Comparison of ENCODE assay signal across 21 cellular contexts in the genomic region with DNA sequence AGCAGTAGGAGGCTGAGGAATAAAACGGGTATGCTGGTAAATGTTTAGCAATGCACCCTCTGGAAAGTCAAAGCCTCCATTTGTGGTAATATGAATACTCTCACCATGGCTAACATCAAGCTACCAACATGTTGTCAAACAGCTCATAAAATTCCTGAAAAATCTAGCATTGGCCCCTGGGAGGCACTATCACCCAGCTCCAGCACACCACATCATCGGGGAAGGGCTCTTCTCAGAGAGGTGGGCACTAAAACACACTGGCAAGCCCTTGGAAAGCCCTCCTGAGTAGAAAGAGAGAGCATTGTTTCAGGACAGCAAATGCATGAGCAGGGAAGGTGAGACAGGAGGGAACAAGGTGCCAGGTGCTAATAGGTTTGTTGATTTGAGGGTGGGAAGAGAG. TPM values are rescaled to one million over a fixed set of nuclear protein-coding genes. Genes with fewer than 3 reads are reported as not detected.
A peak's percentile ranks its signal among the peaks of the same experiment; 100 is the strongest.
DNase-seq lines count a peak whose midpoint lies in the region; ATAC-seq and TF ChIP-seq lines count a peak whose summit lies in the region.
"Had no signal": no experiment of that assay in that cellular context is flagged by ENCODE, and none has a peak within 500 bp of the region (broad histone marks: within the 10 kb centered on the region; RNA-seq: fewer than 3 reads in every experiment).

No MANE protein-coding gene starts in this region.

- no peaks in the 10 kb centered on the region for H3K27me3 ChIP-seq in BJ (ENCODE audit: control insufficient read depth, insufficient read depth, low read length)
- H3K27me3 ChIP-seq: SJCRH30 had no signal

- H3K4me1 Mint-ChIP-seq in HFFc6 (ENCODE audit: low read depth) (peaks cover 48% of the 10 kb centered on the region), chondrocyte (ENCODE audit: low read depth) (no peaks in the 10 kb centered on the region)
- H3K4me1 Mint-ChIP-seq: stimulated activated memory B cell treated with anti-CD40 and anti-IgM and Interleukin-4, amounts not matched to agents 10 μg/mL and 1 μg/mL and 100 μg/mL, for 72 hours had no signal

- POLR2A ChIA-PET in BJ (lab: Charles Lee), result no interaction called here

- H3K4me3 ChIP-seq in BJ (ENCODE audit: low read depth, low read length), result no peak overlapping the region
- H3K4me3 ChIP-seq: SJCRH30, thoracic aorta had no signal

- H3K36me3 Mint-ChIP-seq in HFFc6 (ENCODE audit: low read depth), result peaks cover 10% of the 10 kb centered on the region
- no peaks in the 10 kb centered on the region for H3K36me3 Mint-ChIP-seq in chondrocyte (ENCODE audit: low read depth)
- H3K36me3 Mint-ChIP-seq: stimulated activated memory B cell treated with anti-CD40 and anti-IgM and Interleukin-4, amounts not matched to agents 10 μg/mL and 1 μg/mL and 100 μg/mL, for 72 hours had no signal

- DNase-seq in BJ (ENCODE audit: low read depth) (no peak), HFFc6 (no peak), chondrocyte (ENCODE audit: low spot score) (no peak), kidney glomerular epithelial cell (lab: John Stamatoyannopoulos, UW) (peak; percentile 5), cortex of kidney (lab: John Stamatoyannopoulos, UW) (no peak)
- DNase-seq in stimulated activated CD4-positive, alpha-beta T cell treated with anti-CD3 and anti-CD28 coated beads, Interleukin-12 subunit alpha, Interleukin-12 subunit beta, amount 100 ng/mL, for 4 hours, result no peak
- DNase-seq in stimulated activated naive CD4-positive, alpha-beta T cell (lab: John Stamatoyannopoulos, UW), result no peak
- DNase-seq: activated CD4-positive, alpha-beta T cell treated with anti-CD3 and anti-CD28 coated beads, Interleukin-2, amount 50 U/mL, for 1 hour; activated effector memory CD4-positive, alpha-beta T cell treated with Interleukin-2 at 50 U/mL for 16 hours; foreskin melanocyte; hypothalamus; NCI-H2107; NCI-H510A treated with DMSO at 0.1 percent for 48 hours; SJCRH30 had no signal

- CTCF ChIA-PET in BJ (lab: Yijun Ruan, JAX), result interaction anchor here (1.1 to 1.5 kb wide), 2 partner anchors 11 to 88 kb away, joined by 3 to 6 read pairs; no protein-coding TSS in a partner anchor

- no peaks in the 10 kb centered on the region for H3K36me3 ChIP-seq in BJ (ENCODE audit: control insufficient read depth, insufficient read depth, low read length)
- H3K36me3 ChIP-seq: SJCRH30, thoracic aorta had no signal

- H3K27me3 Mint-ChIP-seq in HFFc6 (ENCODE audit: insufficient read depth), result no peaks in the 10 kb centered on the region; the same call in none of the 2 replicates
- no peaks in the 10 kb centered on the region for H3K27me3 Mint-ChIP-seq in chondrocyte (ENCODE audit: low read depth)

- no peak overlapping the region for H3K4me3 Mint-ChIP-seq in HFFc6
- no peak overlapping the region for H3K4me3 Mint-ChIP-seq in chondrocyte (ENCODE audit: unreplicated experiment)
- H3K4me3 Mint-ChIP-seq: stimulated activated memory B cell treated with anti-CD40 and anti-IgM and Interleukin-4, amounts not matched to agents 10 μg/mL and 1 μg/mL and 100 μg/mL, for 72 hours; T-helper 1 cell treated with Interleukin-12 subunit alpha and Interleukin-12 subunit beta and Interleukin-4 antibody, amounts not matched to agents 30 μg/mL and 1 μg/mL, for 36 hours had no signal

- H3K27ac Mint-ChIP-seq in HFFc6 (no peak overlapping the region), chondrocyte (ENCODE audit: unreplicated experiment) (no peak overlapping the region)
- H3K27ac Mint-ChIP-seq: stimulated activated memory B cell treated with anti-CD40 and anti-IgM and Interleukin-4, amounts not matched to agents 10 μg/mL and 1 μg/mL and 100 μg/mL, for 72 hours; T-helper 1 cell treated with Interleukin-12 subunit alpha and Interleukin-12 subunit beta and Interleukin-4 antibody, amounts not matched to agents 30 μg/mL and 1 μg/mL, for 36 hours had no signal

- 0 out of 2 replicates have a peak, but pooled peaks have one; percentile 2 for TF ChIP-seq CTCF in BJ (IDR thresholded peaks at IDR 0.05; ENCODE audit: insufficient read depth, low read depth, low read length)
- peak; percentile 55; the same call in 1 of the 2 replicates for TF ChIP-seq CTCF in HFFc6 (IDR thresholded peaks at IDR 0.05)
- TF ChIP-seq CTCF in chondrocyte (IDR thresholded peaks at IDR 0.05), result peak; percentile 27

- ATAC-seq in GM19351 (IDR thresholded peaks at IDR 0.05; ENCODE audit: unreplicated experiment), result no peak
- ATAC-seq: Panc1; stimulated activated memory B cell treated with anti-CD40 and anti-IgM and Interleukin-4, amounts not matched to agents 10 μg/mL and 1 μg/mL and 100 μg/mL, for 72 hours had no signal

- H3K9me3 Mint-ChIP-seq in HFFc6 (peaks cover 11% of the 10 kb centered on the region), chondrocyte (ENCODE audit: low read depth) (peaks cover 5% of the 10 kb centered on the region)

RNA-seq across cellular contexts. Expression of gene FLT1, which starts 53.9 kb away (rescaled TPM):
- 37.8 and 68.2 TPM in 2 replicates for polyA plus RNA-seq in BJ (2011; rRNA removed)
- polyA minus RNA-seq in BJ (2011; rRNA and poly(A)+ RNA removed), result 46.0 and 57.1 TPM in 2 replicates
- total RNA-seq in HFFc6 (2021; fragmentation: NEBNext Ultra II Directional; extraction: Animal tissue kit (Norgen Biotek cat#: 25700)), result 100 to 1,000 TPM in 2 of 6 experiments, 10 to 100 TPM in 4; 80.5 to 118 (median 91.0) TPM
- 0.60 to 1.5 TPM (median 0.65 TPM) in 3 replicates for total RNA-seq in chondrocyte
- total RNA-seq: bronchial epithelial cell, myocyte had no signal

Comparison
In these comparisons a context has a peak if more than half of its experiments do, and no peak if none do; other contexts are left out.
1. CTCF ChIP-seq: peak in every context shown above with its lines; median percentile 55 in HFFc6; 27 in chondrocyte; 2 in BJ.
2. RNA of gene FLT1, which starts 53.9 kb away (total RNA-seq): 80.5 to 118 TPM in HFFc6; 0.60 to 1.5 TPM in chondrocyte; every median in the first group is over 10 times any median in the second.